Comparison of ENCODE assay signal across 8 cellular contexts in genomic region chr3:141050913-141051632, GRCh38. TPM values are rescaled to one million over a fixed set of nuclear protein-coding genes. Genes with fewer than 3 reads are reported as not detected.
DNase-seq lines count a peak whose midpoint lies in the region; ATAC-seq, FAIRE-seq and TF ChIP-seq lines count a peak whose summit lies in the region.

Gene SPSB4 (plus strand): TSS chr3:141051347. CDS start chr3:141066105, 14,758 bp downstream.

- TF ChIP-seq CTCF in bronchial epithelial cell (IDR thresholded peaks at IDR 0.05; ENCODE audit: insufficient read depth, low read length, severe bottlenecking), result peak; percentile 22
- TF ChIP-seq CTCF in left lung (IDR thresholded peaks at IDR 0.05), result peak in 1 of 2 donors; percentile 25
- peak in 1 of 3 experiments; percentile 24 for TF ChIP-seq CTCF in testis (IDR thresholded peaks at IDR 0.05)

- H3K9ac ChIP-seq in BLaER1, result peak within 1 kb of the TSS; percentile 65; the same call in 1 of the 2 replicates

- DNase-seq in HEK293T (ENCODE audit: extremely low spot score) (peak; percentile 87), NOMO-1 treated with DMSO at 0.1 percent for 48 hours (lab: John Stamatoyannopoulos, UW; ENCODE audit: unreplicated experiment) (peak; percentile 57), bronchial epithelial cell (ENCODE audit: low read depth) (peak; percentile 25), left lung (peak in 1 of 2 donors; percentile 79), testis (peak; percentile 50), GM19240 (ENCODE audit: insufficient read length, low spot score) (no peak)
- no peak for DNase-seq in effector CD4-positive, alpha-beta T cell

- TF ChIP-seq POLR2A in testis (IDR thresholded peaks at IDR 0.05), result no peak

- no peak for FAIRE-seq in bronchial epithelial cell (lab: Jason Lieb, UNC)

- peak within 1 kb of the TSS; percentile 95 for H3K4me2 ChIP-seq in BLaER1

- H3K9me3 ChIP-seq in BLaER1 (no peaks in the 10 kb centered on the region), left lung (no peaks in the 10 kb centered on the region), testis (no peaks in the 10 kb centered on the region)

- WGBS in testis, 2 donors, result 0 to 1% methylated on average over 26 to 66 of the region's 80 CpGs

- H3K36me3 ChIP-seq in BLaER1, result no peaks in the 10 kb centered on the region
- no peaks in the 10 kb centered on the region for H3K36me3 ChIP-seq in bronchial epithelial cell (ENCODE audit: control insufficient read depth, insufficient read depth, low read length)
- H3K36me3 ChIP-seq in left lung, result no peaks in the 10 kb centered on the region
- H3K36me3 ChIP-seq in testis (ENCODE audit: low read depth, missing control alignments), result no peaks in the 10 kb centered on the region

- intact Hi-C loops in left lung (cut with DNase I) (no loop called here), testis (cut with DNase I; ENCODE audit: low total_unique reads) (no loop called here)

- POLR2A ChIA-PET in HEK293T (lab: Yijun Ruan, JAX), result interaction anchor here (0.8 to 1.9 kb wide), 7 partner anchors 10 to 181 kb away, joined by 3 to 11 read pairs (median 4); partner anchors contain the start of gene PXYLP1

- ATAC-seq in left lung, result peak; percentile 85

- H3K4me1 ChIP-seq in BLaER1 (peaks cover 20% of the 10 kb centered on the region), left lung (peaks cover 4 to 25% of the 10 kb centered on the region in 2 donors), testis (peaks cover 8% of the 10 kb centered on the region)

- CTCF ChIA-PET in HEK293T (lab: Yijun Ruan, JAX), result interaction anchor here (0.8 to 1.6 kb wide), 8 partner anchors 14 to 205 kb away, joined by 3 to 5 read pairs (median 3); no protein-coding TSS in a partner anchor

- peak within 1 kb of the TSS; percentile 76 for H3K4me3 ChIP-seq in BLaER1
- H3K4me3 ChIP-seq in bronchial epithelial cell (ENCODE audit: low read depth, low read length), result peak within 1 kb of the TSS; percentile 13
- peak within 1 kb of the TSS; percentile 22 to 38 for H3K4me3 ChIP-seq in left lung
- H3K4me3 ChIP-seq in testis, result peak within 1 kb of the TSS; percentile 29 to 30

- no peak within 1 kb of the TSS for H3K27ac ChIP-seq in BLaER1
- no peak within 1 kb of the TSS for H3K27ac ChIP-seq in left lung
- H3K27ac ChIP-seq in testis, result no peak within 1 kb of the TSS

- peaks cover 36% of the 10 kb centered on the region for H3K27me3 ChIP-seq in BLaER1
- peaks cover 25% of the 10 kb centered on the region for H3K27me3 ChIP-seq in bronchial epithelial cell (ENCODE audit: control insufficient read depth, insufficient read depth, low read length)
- H3K27me3 ChIP-seq in left lung, result peaks cover 22 to 87% of the 10 kb centered on the region in 2 donors
- no peaks in the 10 kb centered on the region for H3K27me3 ChIP-seq in testis

- no peaks in the 10 kb centered on the region for H4K20me1 ChIP-seq in BLaER1

TF ChIP-seq in HEK293T, 16 proteins besides CTCF, POLR2A, EP300 and RAD21:
- TF ChIP-seq L3MBTL2 (conservative IDR thresholded peaks at IDR 0.05), result peak; percentile 59
- TF ChIP-seq, protein P1, sequence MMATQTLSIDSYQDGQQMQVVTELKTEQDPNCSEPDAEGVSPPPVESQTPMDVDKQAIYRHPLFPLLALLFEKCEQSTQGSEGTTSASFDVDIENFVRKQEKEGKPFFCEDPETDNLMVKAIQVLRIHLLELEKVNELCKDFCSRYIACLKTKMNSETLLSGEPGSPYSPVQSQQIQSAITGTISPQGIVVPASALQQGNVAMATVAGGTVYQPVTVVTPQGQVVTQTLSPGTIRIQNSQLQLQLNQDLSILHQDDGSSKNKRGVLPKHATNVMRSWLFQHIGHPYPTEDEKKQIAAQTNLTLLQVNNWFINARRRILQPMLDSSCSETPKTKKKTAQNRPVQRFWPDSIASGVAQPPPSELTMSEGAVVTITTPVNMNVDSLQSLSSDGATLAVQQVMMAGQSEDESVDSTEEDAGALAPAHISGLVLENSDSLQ (IDR thresholded peaks at IDR 0.05), result no peak

RNA-seq across cellular contexts. Expression of gene SPSB4, which starts in this region (rescaled TPM):
- 0.26 and 0.38 TPM in 2 replicates for total RNA-seq in bronchial epithelial cell
- total RNA-seq in left lung, result 1 to 10 TPM; 1.3 to 2.1 TPM
- 10 to 100 TPM in 1 of 2 donors, 1 to 10 TPM in 1; 7.4 to 10.8 TPM for total RNA-seq in testis
- 34.5 TPM for polyA plus RNA-seq in testis (ENCODE audit: insufficient read depth, low read depth, low replicate concordance)

Comparison
In these comparisons a context has a peak if more than half of its experiments do, and no peak if none do; other contexts are left out.
1. Peak in DNase-seq and H3K4me3 ChIP-seq in bronchial epithelial cell; RNA of the gene not detected or under 1 TPM.
2. H3K4me3 ChIP-seq: peak in every context shown above with its lines; median percentile 76 in BLaER1; 30 in left lung; 30 in testis; 13 in bronchial epithelial cell.
3. DNase-seq: peak in HEK293T (single experiment), NOMO-1 treated with DMSO at 0.1 percent for 48 hours (single experiment) and testis (single experiment); none in GM19240 (single experiment) and effector CD4-positive, alpha-beta T cell (single experiment).